ENCODE assay signal across 8 cellular contexts in the genomic region with DNA sequence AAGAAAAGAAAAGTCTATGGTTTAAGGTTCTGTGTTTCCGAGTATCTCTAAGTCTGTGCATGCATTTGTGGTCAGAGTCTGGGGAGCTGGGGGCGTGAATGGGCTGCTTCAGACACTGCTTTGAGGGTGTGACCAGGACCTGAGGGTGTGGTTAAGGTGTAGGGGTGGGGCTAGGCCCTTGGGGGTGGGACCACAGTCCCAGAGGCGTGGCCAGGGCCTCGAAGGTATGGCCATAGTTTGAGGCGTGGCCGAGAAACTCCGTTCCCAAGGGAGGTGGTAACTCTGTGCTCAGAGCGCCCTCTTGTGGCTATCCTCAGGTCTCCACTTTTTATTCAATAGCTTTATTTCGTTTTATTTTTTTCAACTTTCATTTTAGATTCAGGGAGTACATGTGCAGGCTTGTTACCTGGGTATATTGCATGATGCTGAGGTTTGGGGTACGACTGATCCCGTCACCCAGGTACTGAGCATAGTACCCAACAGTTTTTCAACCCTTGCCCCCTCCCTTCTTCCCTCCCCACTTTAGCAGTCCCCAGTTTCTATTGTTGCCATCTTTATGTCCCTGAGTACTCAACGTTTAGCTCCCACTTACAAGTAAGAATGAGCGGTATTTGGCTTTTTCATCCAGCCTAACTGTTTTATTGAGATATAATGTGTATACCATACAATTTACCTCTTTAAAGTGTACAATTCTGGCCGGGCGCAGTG. TPM values are rescaled to one million over a fixed set of nuclear protein-coding genes. Genes with fewer than 3 reads are reported as not detected.
A peak's percentile ranks its signal among the peaks of the same experiment; 100 is the strongest.
DNase-seq lines count a peak whose midpoint lies in the region; ATAC-seq and TF ChIP-seq lines count a peak whose summit lies in the region.

No MANE protein-coding gene starts in this region.

- no peak overlapping the region for H3K27ac Mint-ChIP-seq in endodermal cell

- no peaks in the 10 kb centered on the region for H3K36me3 Mint-ChIP-seq in endodermal cell (ENCODE audit: low read depth)

- DNase-seq in D341Med (ENCODE audit: low spot score), result peak; percentile 97
- peak in 74 of 76 experiments; percentile 49 to 99 (median 91) for DNase-seq in HUDEP-2 (lab: John Stamatoyannopoulos, UW; ENCODE audit: unreplicated experiment in 76 of 76)
- peak; percentile 95 for DNase-seq in NOMO-1 treated with dmso at 0.1 percent for 144 hours (lab: John Stamatoyannopoulos, UW; ENCODE audit: unreplicated experiment)
- DNase-seq in activated CD8-positive, alpha-beta memory T cell treated with anti-CD3 and anti-CD28 coated beads for 48 hours (ENCODE audit: low read depth in 2 of 3, low spot score in 2 of 3), result peak; percentile 93 to 98 (median 95)
- peak; percentile 99 for DNase-seq in endodermal cell
- peak; percentile 65 for DNase-seq in middle frontal gyrus (ENCODE audit: extremely low spot score, low spot score)
- DNase-seq in stimulated activated CD8-positive, alpha-beta memory T cell treated with anti-CD3 and anti-CD28 coated beads, Interleukin-4, amount 100 ng/mL, for 24 hours (ENCODE audit: low read depth), result peak; percentile 92

- no peak overlapping the region for H3K4me3 Mint-ChIP-seq in endodermal cell

- H3K27me3 Mint-ChIP-seq in endodermal cell (ENCODE audit: insufficient read depth), result peaks cover 48% of the 10 kb centered on the region

- H3K9me3 Mint-ChIP-seq in endodermal cell, result peaks cover 10% of the 10 kb centered on the region

- no peak overlapping the region for H3K9ac ChIP-seq in endodermal cell (ENCODE audit: extremely low read depth, low read length, poor library complexity, severe bottlenecking)

- no peaks in the 10 kb centered on the region for H3K4me1 ChIP-seq in endodermal cell (ENCODE audit: control insufficient read depth, insufficient read depth, low read length)

- H3K36me3 ChIP-seq in endodermal cell (ENCODE audit: control insufficient read depth, insufficient read depth, low read length), result no peaks in the 10 kb centered on the region

- no peak overlapping the region for H3K4me3 ChIP-seq in endodermal cell (ENCODE audit: low read length)

- H3K9me3 ChIP-seq in endodermal cell (ENCODE audit: control insufficient read depth, low read length), result no peaks in the 10 kb centered on the region

- no peaks in the 10 kb centered on the region for H3K27me3 ChIP-seq in endodermal cell (ENCODE audit: control insufficient read depth, insufficient read depth, low read length, poor library complexity, severe bottlenecking)

- peak; percentile 97 for ATAC-seq in GM21515 (IDR thresholded peaks at IDR 0.05; ENCODE audit: unreplicated experiment)

- H3K27ac ChIP-seq in endodermal cell (ENCODE audit: low read depth, low read length), result no peak overlapping the region

- H3K4me1 Mint-ChIP-seq in endodermal cell, result peaks cover 3% of the 10 kb centered on the region

- 18 to 23% methylated on average over 7 to 13 of the region's 15 CpGs for WGBS in endodermal cell (ENCODE audit: insufficient coverage in 1 of 2, insufficient read length in 1 of 2), 2 experiments

- TF ChIP-seq CTCF in endodermal cell (conservative IDR thresholded peaks at IDR 0.05), result peak; percentile 95

RNA-seq across cellular contexts. Expression of a gene that starts 7.0 kb away (rescaled TPM):
- total RNA-seq in endodermal cell, result 10 to 100 TPM in 1 of 2 donors, 1 to 10 TPM in 1; 6.6 to 15.5 TPM
- polyA plus RNA-seq in endodermal cell (2013, experiment 1 of 2), result 1.9 TPM
- 0.83 TPM for polyA plus RNA-seq in endodermal cell (2013, experiment 2 of 2)

RNA-seq across cellular contexts. Expression of a gene that starts 22.2 kb away (rescaled TPM):
- total RNA-seq in endodermal cell, result 1 to 10 TPM; 1.8 to 6.2 TPM
- polyA plus RNA-seq in endodermal cell (2013, experiment 1 of 2), result 2.0 TPM
- 3.0 TPM for polyA plus RNA-seq in endodermal cell (2013, experiment 2 of 2)

RNA-seq across cellular contexts. Expression of a gene that starts 38.2 kb away (rescaled TPM):
- total RNA-seq in endodermal cell, result 10 to 100 TPM; 62.9 to 64.0 TPM
- polyA plus RNA-seq in endodermal cell (2013, experiment 1 of 2), result 30.6 TPM
- 22.0 TPM for polyA plus RNA-seq in endodermal cell (2013, experiment 2 of 2)
